ENCODE assay signal across 13 cellular contexts in genomic region chr7:80147543-80148376, GRCh38. TPM values are rescaled to one million over a fixed set of nuclear protein-coding genes. Genes with fewer than 3 reads are reported as not detected.
A peak's percentile ranks its signal among the peaks of the same experiment; 100 is the strongest.
DNase-seq lines count a peak whose midpoint lies in the region; TF ChIP-seq lines count a peak whose summit lies in the region.
"Had no signal": no experiment of that assay in that cellular context is flagged by ENCODE, and none has a peak within 500 bp of the region (broad histone marks: within the 10 kb centered on the region; RNA-seq: fewer than 3 reads in every experiment).

No MANE protein-coding gene starts in this region.

- peak; percentile 21 to 77 for DNase-seq in NOMO-1 (lab: John Stamatoyannopoulos, UW; ENCODE audit: unreplicated experiment in 2 of 2)
- no peak for DNase-seq in NOMO-1 treated with dmso at 0.1 percent for 144 hours (lab: John Stamatoyannopoulos, UW; ENCODE audit: unreplicated experiment)
- peak; percentile 74 for DNase-seq in astrocyte of the spinal cord (ENCODE audit: low read depth, low spot score)
- DNase-seq in left kidney (ENCODE audit: low read depth, low spot score): peak; percentile 21
- no peak for DNase-seq in NCI-H524 (lab: John Stamatoyannopoulos, UW)
- DNase-seq in NCI-H1417 treated with DMSO at 0.1 percent for 48 hours (lab: John Stamatoyannopoulos, UW): no peak
- DNase-seq in left ventricle myocardium inferior: no peak
- DNase-seq in NAMALWA (ENCODE audit: low spot score): no peak
- DNase-seq: activated CD8-positive, alpha-beta T cell treated with anti-CD3 and anti-CD28 coated beads, Interleukin-2, amount 10 ng/mL, durations not matched to agents 7 days and 5 days; activated naive CD4-positive, alpha-beta T cell treated with anti-CD3 and anti-CD28 coated beads for 36 hours; NCI-H1436; nephron progenitor cell had no signal

- H3K4me3 ChIP-seq in astrocyte of the spinal cord (ENCODE audit: low read depth, low read length): no peak overlapping the region
- H3K4me3 ChIP-seq in left ventricle myocardium inferior: no peak overlapping the region

- TF ChIP-seq CTCF in astrocyte of the spinal cord (IDR thresholded peaks at IDR 0.05; ENCODE audit: low read depth, low read length) (no peak), left ventricle myocardium inferior (IDR thresholded peaks at IDR 0.05; ENCODE audit: borderline replicate concordance) (no peak)

- peaks cover 44% of the 10 kb centered on the region for H3K4me1 ChIP-seq in left ventricle myocardium inferior

- no peaks in the 10 kb centered on the region for H3K9me3 ChIP-seq in left ventricle myocardium inferior (replicated peaks)

- no peaks in the 10 kb centered on the region for H3K27me3 ChIP-seq in left ventricle myocardium inferior (ENCODE audit: low read depth)

- no peaks in the 10 kb centered on the region for H3K36me3 ChIP-seq in left ventricle myocardium inferior

- in situ Hi-C loops in astrocyte of the spinal cord (cut with HindIII; ENCODE audit: low sequenced_read_pairs): no loop called here

- no peak overlapping the region for H3K27ac ChIP-seq in left ventricle myocardium inferior (replicated peaks)
- H3K27ac ChIP-seq: 22Rv1 had no signal

- intact Hi-C loops in left ventricle myocardium inferior (cut with micrococcal nuclease): loop anchor here (10.0 kb wide), 1 partner anchor 127 kb away; no protein-coding TSS in a partner anchor

RNA-seq across cellular contexts. Expression of gene GNAI1, which starts 13.1 kb away (rescaled TPM):
- total RNA-seq in left ventricle myocardium inferior: 14.5 TPM
- total RNA-seq: activated CD8-positive, alpha-beta T cell treated with anti-CD3 and anti-CD28 coated beads, Interleukin-2, amount 10 ng/mL, durations not matched to agents 7 days and 5 days had no signal

Comparison
In these comparisons a context has a peak if more than half of its experiments do, and no peak if none do; other contexts are left out.
1. DNase-seq: peak in NOMO-1 (2 of 2), astrocyte of the spinal cord (single experiment) and left kidney (single experiment); none in NOMO-1 treated with dmso at 0.1 percent for 144 hours (single experiment), NCI-H524 (0 of 2), NCI-H1417 treated with DMSO at 0.1 percent for 48 hours (single experiment), left ventricle myocardium inferior (single experiment) and NAMALWA (single experiment).